In genomic region chr12:102062419-102062806, GRCh38 we compare ENCODE assay signal across 8 cellular contexts. TPM values are rescaled to one million over a fixed set of nuclear protein-coding genes. Genes with fewer than 3 reads are reported as not detected.
A peak's percentile ranks its signal among the peaks of the same experiment; 100 is the strongest.
DNase-seq lines count a peak whose midpoint lies in the region; ATAC-seq and TF ChIP-seq lines count a peak whose summit lies in the region.

No MANE protein-coding gene starts in this region.

- no peaks in the 10 kb centered on the region for H3K9me3 ChIP-seq in ES-I3 (ENCODE audit: control insufficient read depth, insufficient read depth, low read length)
- no peaks in the 10 kb centered on the region for H3K9me3 ChIP-seq in PC-3 (ENCODE audit: low read length)
- H3K9me3 ChIP-seq in psoas muscle = no peaks in the 10 kb centered on the region
- H3K9me3 ChIP-seq in thyroid gland = no peaks in the 10 kb centered on the region

- H2AFZ ChIP-seq in PC-3 (ENCODE audit: low read length) = peak overlapping the region; percentile 99

- H3K27ac ChIP-seq in PC-3 (ENCODE audit: low read length) (no peak overlapping the region), psoas muscle (no peak overlapping the region), thyroid gland (no peak overlapping the region)

- no peaks in the 10 kb centered on the region for H3K9me2 ChIP-seq in PC-3 (replicated peaks; ENCODE audit: low read length)

- WGBS in psoas muscle, 3 donors = 83 to 87% (median 86%) methylated on average over 11 of the region's 11 CpGs
- 77 to 84% methylated on average over 11 of the region's 11 CpGs for WGBS in thyroid gland, 2 donors

- H3K4me3 ChIP-seq in PC-3 (ENCODE audit: low read length) = peak overlapping the region; percentile 86
- H3K4me3 ChIP-seq in epithelial cell of proximal tubule (ENCODE audit: low read depth, low read length) = peak overlapping the region; percentile 96
- peak overlapping the region; percentile 76 for H3K4me3 ChIP-seq in psoas muscle
- no peak overlapping the region for H3K4me3 ChIP-seq in thyroid gland (replicated peaks in 1 of 3)

- no peaks in the 10 kb centered on the region for H3K27me3 ChIP-seq in PC-3 (ENCODE audit: low read length)
- H3K27me3 ChIP-seq in psoas muscle (ENCODE audit: insufficient read depth in 3 of 3, low read length in 2 of 3) = no peaks in the 10 kb centered on the region
- no peaks in the 10 kb centered on the region for H3K27me3 ChIP-seq in thyroid gland

- no peaks in the 10 kb centered on the region for H4K20me1 ChIP-seq in PC-3 (ENCODE audit: low read length)

- intact Hi-C loops in PC-3 (cut with micrococcal nuclease) = loop anchor here (2.0 kb wide), 1 partner anchor 28 kb away; no protein-coding TSS in a partner anchor
- intact Hi-C loops in psoas muscle (cut with DNase I) = loop anchor here (5.0 kb wide), 2 partner anchors 55 to 60 kb away; partner anchors contain the start of genes NUP37 (in 1 of the 2) and PARPBP (in 1 of the 2)
- intact Hi-C loops in thyroid gland (cut with DNase I) = no loop called here

- H3K4me1 ChIP-seq in ES-I3 (ENCODE audit: insufficient read depth, low read length) = no peaks in the 10 kb centered on the region
- peaks cover 5% of the 10 kb centered on the region; the same call in 1 of the 2 replicates for H3K4me1 ChIP-seq in PC-3 (ENCODE audit: insufficient read depth, low read length)
- no peaks in the 10 kb centered on the region for H3K4me1 ChIP-seq in psoas muscle
- no peaks in the 10 kb centered on the region for H3K4me1 ChIP-seq in thyroid gland

- H3F3A ChIP-seq in PC-3 (ENCODE audit: low read length, unreplicated experiment) = no peaks in the 10 kb centered on the region

- H3K4me2 ChIP-seq in PC-3 (ENCODE audit: low read length) = peak overlapping the region; percentile 89

- TF ChIP-seq POLR2A in thyroid gland (IDR thresholded peaks at IDR 0.05) = no peak

- CTCF ChIA-PET in PC-3 (lab: Charles Lee) = no interaction called here

- H3K9ac ChIP-seq in ES-I3 (ENCODE audit: low read depth, low read length) = peak overlapping the region; percentile 64; the same call in 1 of the 2 replicates
- H3K9ac ChIP-seq in PC-3 (ENCODE audit: low read length) = no peak overlapping the region

- no peaks in the 10 kb centered on the region for H3K79me2 ChIP-seq in PC-3 (ENCODE audit: low read length)

- BruUV-seq in PC-3 (replicated peaks; lab: Mats Ljungman, UMichigan) = no TSS peak

- DNase-seq in PC-3 (no peak), epithelial cell of proximal tubule (ENCODE audit: low read depth) (no peak), psoas muscle (no peak), putamen (ENCODE audit: low spot score) (no peak), thyroid gland (no peak), left lobe of liver (ENCODE audit: low spot score) (no peak)
- DNase-seq in stimulated activated naive CD4-positive, alpha-beta T cell treated with Interleukin-2 at 50 U/mL for 16 hours (lab: John Stamatoyannopoulos, UW) = no peak

- POLR2A ChIA-PET in PC-3 (lab: Charles Lee; ENCODE audit: unreplicated experiment) = no interaction called here

- ATAC-seq in PC-3 = no peak
- no peak for ATAC-seq in psoas muscle
- no peak for ATAC-seq in left lobe of liver

- no peaks in the 10 kb centered on the region for H3K36me3 ChIP-seq in ES-I3 (ENCODE audit: insufficient read depth, low read length)
- H3K36me3 ChIP-seq in PC-3 (ENCODE audit: low read depth, low read length) = no peaks in the 10 kb centered on the region
- H3K36me3 ChIP-seq in psoas muscle (ENCODE audit: insufficient read depth in 1 of 2, low read depth in 1 of 2) = peaks cover 0 to 31% of the 10 kb centered on the region in 2 donors
- H3K36me3 ChIP-seq in thyroid gland = no peaks in the 10 kb centered on the region

- TF ChIP-seq CTCF in PC-3 (conservative IDR thresholded peaks at IDR 0.05; ENCODE audit: low read depth, low read length) (no peak), epithelial cell of proximal tubule (conservative IDR thresholded peaks at IDR 0.05; ENCODE audit: low read depth, low read length) (no peak), psoas muscle (IDR thresholded peaks at IDR 0.05) (no peak), thyroid gland (IDR thresholded peaks at IDR 0.05) (no peak)

RNA-seq across cellular contexts. Expression of gene WASHC3, which starts 0.6 kb away (rescaled TPM):
- total RNA-seq in PC-3 (2014; rRNA removed) = 24.9 and 34.4 TPM in 2 replicates
- total RNA-seq in epithelial cell of proximal tubule = 40.3 and 51.0 TPM in 2 replicates
- 10 to 100 TPM; 30.5 to 33.5 (median 31.9) TPM for total RNA-seq in psoas muscle
- polyA plus RNA-seq in psoas muscle = 10 to 100 TPM; 25.6 to 71.2 (median 43.1) TPM
- 10 to 100 TPM; 82.8 to 96.2 (median 89.2) TPM for total RNA-seq in thyroid gland
- 14.4 TPM for total RNA-seq in left lobe of liver

RNA-seq across cellular contexts. Expression of gene NUP37, which starts 57.5 kb away (rescaled TPM):
- total RNA-seq in PC-3 (2014; rRNA removed) = 81.6 and 84.3 TPM in 2 replicates
- total RNA-seq in epithelial cell of proximal tubule = 43.6 and 61.9 TPM in 2 replicates
- total RNA-seq in psoas muscle = 10 to 100 TPM; 12.5 to 20.7 (median 17.4) TPM
- polyA plus RNA-seq in psoas muscle = 10 to 100 TPM; 18.2 to 30.6 (median 23.3) TPM
- 10 to 100 TPM; 20.8 to 27.9 (median 24.6) TPM for total RNA-seq in thyroid gland
- total RNA-seq in left lobe of liver = 5.4 TPM

RNA-seq across cellular contexts. Expression of gene PARPBP, which starts 57.6 kb away (rescaled TPM):
- total RNA-seq in PC-3 (2014; rRNA removed) (22.5 and 23.0 TPM in 2 replicates), epithelial cell of proximal tubule (8.2 and 24.7 TPM in 2 replicates), psoas muscle (under 1 TPM; 0.60 to 0.76 (median 0.70) TPM), thyroid gland (1 to 10 TPM in 3 of 4 donors, under 1 TPM in 1; 0.98 to 3.9 (median 2.5) TPM), left lobe of liver (0.23 TPM)
- 1 to 10 TPM in 1 of 3 donors, under 1 TPM in 2; 0.23 to 2.4 (median 0.89) TPM for polyA plus RNA-seq in psoas muscle

Comparison
In these comparisons a context has a peak if more than half of its experiments do, and no peak if none do; other contexts are left out.
1. H3K4me3 ChIP-seq: peak in PC-3 (single experiment), epithelial cell of proximal tubule (single experiment) and psoas muscle (single experiment); none in thyroid gland (0 of 3).